ENCODE assay signal across 8 cellular contexts in genomic region chr12:47742253-47742825, GRCh38. TPM values are rescaled to one million over a fixed set of nuclear protein-coding genes. Genes with fewer than 3 reads are reported as not detected.
DNase-seq lines count a peak whose midpoint lies in the region; ATAC-seq and TF ChIP-seq lines count a peak whose summit lies in the region.

No MANE protein-coding gene starts in this region.

- WGBS in adrenal gland, 4 donors, result 66 to 78% (median 68%) methylated on average over 7 of the region's 7 CpGs

- peaks cover 40% of the 10 kb centered on the region for H3K4me1 Mint-ChIP-seq in GM23338

- TF ChIP-seq POLR2A in adrenal gland (IDR thresholded peaks at IDR 0.05), result no peak

- H3K4me1 ChIP-seq in GM23338 (ENCODE audit: insufficient read depth) (0 out of 2 replicates have a peak, but pooled peaks cover 4% of the 10 kb centered on the region), adrenal gland (replicated peaks in 1 of 2) (peaks cover 8 to 24% of the 10 kb centered on the region in 2 donors)

- H3K27me3 ChIP-seq in GM23338 (ENCODE audit: insufficient read depth), result no peaks in the 10 kb centered on the region
- H3K27me3 ChIP-seq in adrenal gland, result no peaks in the 10 kb centered on the region

- H3K27ac Mint-ChIP-seq in GM23338, result no peak overlapping the region

- H3K79me2 ChIP-seq in GM23338 (replicated peaks; ENCODE audit: insufficient read depth), result no peaks in the 10 kb centered on the region

- no peaks in the 10 kb centered on the region; the same call in 2 of the 3 replicates for H3K36me3 Mint-ChIP-seq in GM23338 (ENCODE audit: low read depth)

- no peaks in the 10 kb centered on the region; the same call in 2 of the 3 replicates for H3K9me3 Mint-ChIP-seq in GM23338

- no peak overlapping the region for H3K4me2 ChIP-seq in GM23338

- H3K9me2 ChIP-seq in GM23338 (ENCODE audit: insufficient read depth), result no peaks in the 10 kb centered on the region

- no peak overlapping the region for H2AFZ ChIP-seq in GM23338

- ATAC-seq in GM23338, result peak; percentile 49
- no peak for ATAC-seq in HG03175 (IDR thresholded peaks at IDR 0.05; ENCODE audit: unreplicated experiment)
- no peak for ATAC-seq in HG02973 (IDR thresholded peaks at IDR 0.05; ENCODE audit: unreplicated experiment)

- H3K36me3 ChIP-seq in GM23338 (ENCODE audit: insufficient read depth) (no peaks in the 10 kb centered on the region), adrenal gland (replicated peaks in 1 of 2) (no peaks in the 10 kb centered on the region)

- no peaks in the 10 kb centered on the region for H4K20me1 ChIP-seq in GM23338 (replicated peaks; ENCODE audit: insufficient read depth)

- TF ChIP-seq CTCF in AG09309 (IDR thresholded peaks at IDR 0.05; ENCODE audit: control insufficient read depth, insufficient read depth, low read depth, low read length, missing control alignments) (peak; percentile 96), GM23338 (conservative IDR thresholded peaks at IDR 0.05; ENCODE audit: low read depth in 2 of 2) (peak; percentile 98 to 99), adrenal gland (IDR thresholded peaks at IDR 0.05) (peak; percentile 91 to 98 (median 94))

- no peaks in the 10 kb centered on the region for H3K9me3 ChIP-seq in adrenal gland (replicated peaks in 1 of 3)

- H3F3A ChIP-seq in GM23338 (replicated peaks; ENCODE audit: low read depth), result no peaks in the 10 kb centered on the region

- H3K27me3 Mint-ChIP-seq in GM23338 (ENCODE audit: insufficient read depth, low read depth, poor library complexity), result peaks cover 26% of the 10 kb centered on the region

- DNase-seq in AG09309 (ENCODE audit: low read depth), result no peak
- peak; percentile 79 for DNase-seq in GM23338 (ENCODE audit: low spot score)
- peak; percentile 62 for DNase-seq in T follicular helper cell (ENCODE audit: low read depth)
- DNase-seq in adrenal gland, result peak in 6 of 7 donors; percentile 50 to 78 (median 61)
- DNase-seq in islet precursor cell, result peak; percentile 81
- DNase-seq in stimulated activated CD8-positive, alpha-beta memory T cell treated with anti-CD3 and anti-CD28 coated beads, Interleukin-12 subunit alpha, Interleukin-12 subunit beta, amount 100 ng/mL, for 1 hour (ENCODE audit: low read depth), result peak; percentile 59

- H3K4me3 ChIP-seq in AG09309 (ENCODE audit: control insufficient read depth, low read depth, low read length) (no peak overlapping the region), GM23338 (no peak overlapping the region), adrenal gland (no peak overlapping the region)

- intact Hi-C loops in adrenal gland (cut with DNase I), result loop anchor here in 1 of 2 donors (2.0 to 10.0 kb wide), 3 partner anchors 35 to 202 kb away; no protein-coding TSS in a partner anchor

- H3K4me3 Mint-ChIP-seq in GM23338, result no peak overlapping the region

- no peak overlapping the region for H3K27ac ChIP-seq in GM23338 (ENCODE audit: low read depth)
- no peak overlapping the region for H3K27ac ChIP-seq in adrenal gland

TF ChIP-seq in GM23338, 12 proteins besides CTCF, POLR2A, EP300 and RAD21 (continues in another document):
- no peak for TF ChIP-seq JUNB (IDR thresholded peaks at IDR 0.05; ENCODE audit: unreplicated experiment)
- TF ChIP-seq ETS1 (IDR thresholded peaks at IDR 0.05), result no peak
- no peak for TF ChIP-seq REST (IDR thresholded peaks at IDR 0.05; ENCODE audit: unreplicated experiment)

RNA-seq across cellular contexts. Expression of gene RAPGEF3, which starts 16.3 kb away (rescaled TPM):
- total RNA-seq in GM23338 (2014; rRNA removed; shearing (Covaris generic)), result 10.4 and 11.8 TPM in 2 replicates
- 2.3 and 3.0 TPM in 2 replicates for polyA plus RNA-seq in GM23338 (2016; fragmentation: Nextera tagmentation; extraction: Ambion mirVana)
- total RNA-seq in adrenal gland, result 10 to 100 TPM in 3 of 8 donors, 1 to 10 TPM in 5; 2.4 to 14.6 (median 9.3) TPM
- 10 to 100 TPM in 2 of 3 donors, 1 to 10 TPM in 1; 1.4 to 69.4 (median 43.8) TPM for polyA plus RNA-seq in adrenal gland

RNA-seq across cellular contexts. Expression of gene ENDOU, which starts 17.0 kb away (rescaled TPM):
- total RNA-seq in GM23338 (2014; rRNA removed; shearing (Covaris generic)), result not detected in 2 replicates
- polyA plus RNA-seq in GM23338 (2016; fragmentation: Nextera tagmentation; extraction: Ambion mirVana), result not detected in 2 replicates
- 1 to 10 TPM in 3 of 8 donors, under 1 TPM in 2, not detected in 3; 0.18 to 2.6 (median 1.1) TPM for total RNA-seq in adrenal gland
- under 1 TPM; 0.11 to 0.51 (median 0.16) TPM for polyA plus RNA-seq in adrenal gland

RNA-seq across cellular contexts. Expression of gene SLC48A1, which starts 30.7 kb away (rescaled TPM):
- 9.0 and 16.8 TPM in 2 replicates for total RNA-seq in GM23338 (2014; rRNA removed; shearing (Covaris generic))
- polyA plus RNA-seq in GM23338 (2016; fragmentation: Nextera tagmentation; extraction: Ambion mirVana) (5.8 TPM in 2 replicates), adrenal gland (10 to 100 TPM; 36.3 to 51.0 (median 44.8) TPM)
- total RNA-seq in adrenal gland, result 10 to 100 TPM; 52.5 to 91.9 (median 73.6) TPM

RNA-seq across cellular contexts. Expression of gene RPAP3, which starts 36.5 kb away (rescaled TPM):
- total RNA-seq in GM23338 (2014; rRNA removed; shearing (Covaris generic)), result 29.0 and 31.4 TPM in 2 replicates
- polyA plus RNA-seq in GM23338 (2016; fragmentation: Nextera tagmentation; extraction: Ambion mirVana) (62.4 and 69.9 TPM in 2 replicates), adrenal gland (10 to 100 TPM in 1 of 3 donors, 1 to 10 TPM in 2; 7.3 to 56.1 (median 7.3) TPM)
- total RNA-seq in adrenal gland, result 10 to 100 TPM in 7 of 8 donors, 1 to 10 TPM in 1; 9.1 to 26.5 (median 16.7) TPM
